In the genomic region with DNA sequence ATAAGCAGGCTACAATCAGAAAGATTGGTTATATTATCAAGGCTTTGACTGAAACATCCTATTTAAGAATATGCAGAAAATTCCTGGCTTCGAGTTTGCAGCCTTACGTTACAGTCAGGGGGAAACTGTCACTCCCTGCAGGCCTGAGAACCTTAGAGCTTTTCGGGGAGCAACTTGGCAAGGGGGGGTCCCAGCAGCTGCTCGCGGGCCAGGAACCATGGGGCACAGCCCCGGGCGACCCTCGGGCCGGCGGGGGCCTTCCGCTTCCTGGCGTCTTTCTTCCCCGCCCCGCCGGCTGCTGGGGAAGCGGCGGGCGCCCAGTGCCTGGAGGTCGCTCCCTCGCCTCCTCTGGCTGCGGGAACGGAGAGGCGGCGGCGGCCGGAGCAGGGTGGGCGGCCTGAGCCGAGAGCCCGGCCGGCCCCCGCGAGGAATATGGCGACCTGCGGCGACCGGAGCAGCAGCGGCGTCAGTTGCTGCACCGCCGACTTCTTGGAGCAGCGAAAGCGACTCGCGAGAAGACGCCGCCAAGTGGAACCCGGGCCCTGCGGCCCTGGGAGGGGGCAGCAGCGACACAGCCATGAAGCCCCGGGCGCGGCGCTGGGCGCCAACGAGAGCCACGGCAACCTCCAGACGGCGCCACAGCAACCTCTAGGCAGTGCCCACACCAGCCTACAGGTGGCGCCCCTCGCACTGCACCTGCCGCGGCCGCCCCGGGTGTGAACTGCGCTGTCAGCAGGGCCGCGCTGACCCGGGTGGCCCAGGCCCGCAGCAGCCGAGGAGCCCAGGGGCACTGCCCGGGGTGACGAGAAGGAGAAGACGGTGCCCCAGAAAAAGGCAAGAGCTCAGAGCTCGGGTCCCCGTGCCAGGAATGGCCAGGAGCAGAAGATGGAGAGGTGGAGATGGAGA, we compare ENCODE assay signal across 8 cellular contexts. TPM values are rescaled to one million over a fixed set of nuclear protein-coding genes. Genes with fewer than 3 reads are reported as not detected.
A peak's percentile ranks its signal among the peaks of the same experiment; 100 is the strongest.
DNase-seq lines count a peak whose midpoint lies in the region; ATAC-seq, FAIRE-seq and TF ChIP-seq lines count a peak whose summit lies in the region.
"Not testable (repeated sequence)": the region's sequence is repeated elsewhere in the genome, so short reads cannot be mapped to it uniquely, and the experiment has no call there.

No MANE protein-coding gene starts in this region.

- not testable (repeated sequence) for TF ChIP-seq CTCF in left lung (IDR thresholded peaks at IDR 0.05); suprapubic skin (IDR thresholded peaks at IDR 0.05)

- not testable (repeated sequence) for H3K27ac ChIP-seq in left lung, suprapubic skin

- POLR2A ChIA-PET in T-cell (lab: Charles Lee) = not testable (repeated sequence)

- CTCF ChIA-PET in T-cell (lab: Charles Lee) = not testable (repeated sequence)

- not testable (repeated sequence) for H3K27me3 Mint-ChIP-seq in T-cell; activated naive CD8-positive, alpha-beta T cell treated with anti-CD3 and anti-CD28 coated beads, Interleukin-2, amount 50 U/mL, for 24 hours

- H3K36me3 Mint-ChIP-seq in T-cell; activated naive CD8-positive, alpha-beta T cell treated with anti-CD3 and anti-CD28 coated beads, Interleukin-2, amount 50 U/mL, for 24 hours (ENCODE audit: low read depth): not testable (repeated sequence)

- not testable (repeated sequence) for H3K4me1 ChIP-seq in left lung, suprapubic skin

- not testable (repeated sequence) for H3K27me3 ChIP-seq in left lung, suprapubic skin

- not testable (repeated sequence) for H3K36me3 ChIP-seq in left lung, suprapubic skin

- H3K9me3 Mint-ChIP-seq in T-cell; activated naive CD8-positive, alpha-beta T cell treated with anti-CD3 and anti-CD28 coated beads, Interleukin-2, amount 50 U/mL, for 24 hours: not testable (repeated sequence)

- not testable (repeated sequence) for H3K4me3 ChIP-seq in left lung
- H3K4me3 ChIP-seq in suprapubic skin = peak overlapping the region; percentile 24

- not testable (repeated sequence) for H3K9me3 ChIP-seq in left lung, suprapubic skin

- intact Hi-C loops in left lung (cut with DNase I) = not testable (repeated sequence)

- peak; percentile 81 for ATAC-seq in GM19438 (IDR thresholded peaks at IDR 0.05; ENCODE audit: low read depth, unreplicated experiment)
- peak; percentile 80 for ATAC-seq in HG02571 (IDR thresholded peaks at IDR 0.05; ENCODE audit: unreplicated experiment)
- peak; percentile 94 for ATAC-seq in HG03135 (IDR thresholded peaks at IDR 0.05; ENCODE audit: unreplicated experiment)
- peak; percentile 97 to 99 (median 98) for ATAC-seq in T-cell (replicated peaks in 1 of 4)
- ATAC-seq in activated naive CD8-positive, alpha-beta T cell treated with anti-CD3 and anti-CD28 coated beads, Interleukin-2, amount 50 U/mL, for 24 hours = peak; percentile 98
- ATAC-seq in left lung = peak; percentile 100

- H3K4me3 Mint-ChIP-seq in T-cell; activated naive CD8-positive, alpha-beta T cell treated with anti-CD3 and anti-CD28 coated beads, Interleukin-2, amount 50 U/mL, for 24 hours: not testable (repeated sequence)

- not testable (repeated sequence) for H3K27ac Mint-ChIP-seq in T-cell; activated naive CD8-positive, alpha-beta T cell treated with anti-CD3 and anti-CD28 coated beads, Interleukin-2, amount 50 U/mL, for 24 hours

- not testable (repeated sequence) for DNase-seq in GM12892 (ENCODE audit: insufficient read length); activated naive CD8-positive, alpha-beta T cell treated with anti-CD3 and anti-CD28 coated beads, Interleukin-2, amount 50 U/mL, for 24 hours; suprapubic skin (ENCODE audit: low spot score in 2 of 2)
- DNase-seq in T-cell (peak in 10 of 34 experiments; percentile 1 to 46 (median 24)), left lung (peak in 1 of 2 donors; percentile 23)

- not testable (repeated sequence) for H3K4me1 Mint-ChIP-seq in T-cell; activated naive CD8-positive, alpha-beta T cell treated with anti-CD3 and anti-CD28 coated beads, Interleukin-2, amount 50 U/mL, for 24 hours

- TF ChIP-seq EP300 in suprapubic skin (IDR thresholded peaks at IDR 0.05) = not testable (repeated sequence)

- not testable (repeated sequence) for TF ChIP-seq POLR2A in GM12892 (IDR thresholded peaks at IDR 0.05; ENCODE audit: low read depth, low read length); suprapubic skin (IDR thresholded peaks at IDR 0.05)

- no CpG with 5 or more reads among the region's 75 CpGs for WGBS in suprapubic skin

- FAIRE-seq in GM12892 (lab: Jason Lieb, UNC) = peak; percentile 89

RNA-seq across cellular contexts. Expression of a gene that starts 1.2 kb away (rescaled TPM):
- polyA plus RNA-seq in GM12892 (2012; ENCODE audit: missing spikeins) = 2.9 TPM
- total RNA-seq in T-cell (1 to 10 TPM in 3 of 5 donors, under 1 TPM in 2; 0.70 to 4.6 (median 3.2) TPM), left lung (1 to 10 TPM in 1 of 2 donors, under 1 TPM in 1; 0.76 to 4.7 TPM), suprapubic skin (10 to 100 TPM in 1 of 4 donors, 1 to 10 TPM in 1, under 1 TPM in 2; 0.45 to 30.7 (median 1.5) TPM)

RNA-seq across cellular contexts. Expression of a gene that starts 39.1 kb away (rescaled TPM):
- polyA plus RNA-seq in GM12892 (2012; ENCODE audit: missing spikeins) = 8.3 TPM
- total RNA-seq in T-cell (10 to 100 TPM in 4 of 5 donors, 1 to 10 TPM in 1; 9.2 to 63.5 (median 42.2) TPM), left lung (10 to 100 TPM; 10.6 to 42.2 TPM), suprapubic skin (100 to 1,000 TPM; 221 to 364 (median 267) TPM)
